In the genomic region with DNA sequence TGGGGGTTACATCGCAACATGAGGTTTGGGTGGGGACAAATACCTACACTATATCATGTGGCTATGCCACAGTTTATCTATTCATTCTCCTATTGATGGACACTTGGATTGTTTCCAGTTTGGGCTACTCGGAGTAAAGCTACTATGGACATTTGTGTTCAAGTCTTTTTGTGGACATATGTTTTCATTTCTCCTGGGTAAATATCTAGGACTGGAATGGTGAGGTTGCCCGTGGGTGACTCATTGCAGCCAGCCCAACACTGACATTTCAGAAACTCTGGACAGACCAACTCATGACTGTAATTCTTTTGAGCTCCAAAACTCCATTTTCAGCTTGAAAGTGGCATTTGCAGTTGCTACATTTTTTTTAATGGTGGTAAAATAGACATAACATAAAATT, we compare ENCODE assay signal across 21 cellular contexts.
A peak's percentile ranks its signal among the peaks of the same experiment; 100 is the strongest.
DNase-seq lines count a peak whose midpoint lies in the region; TF ChIP-seq lines count a peak whose summit lies in the region.
"Had no signal": no experiment of that assay in that cellular context is flagged by ENCODE, and none has a peak within 500 bp of the region (broad histone marks: within the 10 kb centered on the region; RNA-seq: fewer than 3 reads in every experiment).

No MANE protein-coding gene starts in this region.

- H3K36me3 ChIP-seq in MG63: no peaks in the 10 kb centered on the region
- no peaks in the 10 kb centered on the region for H3K36me3 ChIP-seq in CD4-positive, alpha-beta memory T cell (ENCODE audit: insufficient read depth, low read length)

- no peak overlapping the region for H3K4me3 ChIP-seq in MG63
- no peak overlapping the region for H3K4me3 ChIP-seq in epithelial cell of esophagus (ENCODE audit: low read length)
- no peak overlapping the region for H3K4me3 ChIP-seq in CD4-positive, alpha-beta memory T cell (ENCODE audit: low read length in 2 of 2)
- H3K4me3 ChIP-seq: GM23338 had no signal

- H3K27ac Mint-ChIP-seq in CD4-positive, alpha-beta memory T cell: no peak overlapping the region
- H3K27ac Mint-ChIP-seq: CD4-positive, CD25-positive, alpha-beta regulatory T cell; HFFc6 had no signal

- CTCF ChIA-PET in CD4-positive, alpha-beta memory T cell (lab: Charles Lee; ENCODE audit: partially characterized antibody): no interaction called here

- POLR2A ChIA-PET in CD4-positive, alpha-beta memory T cell (lab: Charles Lee; ENCODE audit: partially characterized antibody): no interaction called here

- peak; percentile 54 for DNase-seq in AG08395 (ENCODE audit: low spot score)
- peak; percentile 30 for DNase-seq in MG63
- peak; percentile 20 for DNase-seq in epithelial cell of esophagus (ENCODE audit: low read depth)
- peak; percentile 49 for DNase-seq in kidney tubule cell (ENCODE audit: low spot score)
- DNase-seq in CD4-positive, alpha-beta memory T cell: no peak
- DNase-seq in activated CD4-positive, alpha-beta T cell treated with anti-CD3 and anti-CD28 coated beads for 48 hours: no peak
- no peak for DNase-seq in dermis blood vessel endothelial cell
- no peak for DNase-seq in NCI-H524 treated with DMSO at 0.1 percent for 48 hours (lab: John Stamatoyannopoulos, UW)
- DNase-seq: AML-193; CD4-positive, CD25-positive, alpha-beta regulatory T cell; DMS79; GDM1; HFFc6; KG1; NCI-H1092 treated with DMSO at 0.1 percent for 48 hours; NCI-H1694 treated with DMSO at 0.1 percent for 48 hours; NCI-H446; NCI-H774; SIG-M5 had no signal

- H3K4me1 Mint-ChIP-seq in CD4-positive, alpha-beta memory T cell: no peaks in the 10 kb centered on the region
- H3K4me1 Mint-ChIP-seq: CD4-positive, CD25-positive, alpha-beta regulatory T cell had no signal

- H3K27me3 Mint-ChIP-seq in CD4-positive, alpha-beta memory T cell: peaks cover 2% of the 10 kb centered on the region in 2 donors
- H3K27me3 Mint-ChIP-seq: CD4-positive, CD25-positive, alpha-beta regulatory T cell had no signal

- H3K27ac ChIP-seq in CD4-positive, alpha-beta memory T cell (ENCODE audit: low read depth, low read length): no peak overlapping the region
- H3K27ac ChIP-seq: HL-60 had no signal

- no peak for TF ChIP-seq CTCF in epithelial cell of esophagus (IDR thresholded peaks at IDR 0.05; ENCODE audit: insufficient read depth, low read depth, low read length, missing control alignments)

- H3K9me3 ChIP-seq in MG63: no peaks in the 10 kb centered on the region
- H3K9me3 ChIP-seq in CD4-positive, alpha-beta memory T cell (ENCODE audit: control insufficient read depth in 1 of 2, low read length in 2 of 2): no peaks in the 10 kb centered on the region

- no peaks in the 10 kb centered on the region for H3K36me3 Mint-ChIP-seq in CD4-positive, alpha-beta memory T cell
- H3K36me3 Mint-ChIP-seq: CD4-positive, CD25-positive, alpha-beta regulatory T cell had no signal

- no peaks in the 10 kb centered on the region for H3K4me1 ChIP-seq in CD4-positive, alpha-beta memory T cell (ENCODE audit: insufficient read depth, low read length)

- H3K4me3 Mint-ChIP-seq in CD4-positive, alpha-beta memory T cell: no peak overlapping the region
- H3K4me3 Mint-ChIP-seq: CD4-positive, CD25-positive, alpha-beta regulatory T cell; GM23338; HFFc6 had no signal

- intact Hi-C loops in CD4-positive, alpha-beta memory T cell (cut with micrococcal nuclease): no loop called here

- peaks cover 0 to 24% (median 5%) of the 10 kb centered on the region in 8 donors for H3K9me3 Mint-ChIP-seq in CD4-positive, alpha-beta memory T cell

- H3K27me3 ChIP-seq in MG63: no peaks in the 10 kb centered on the region
- H3K27me3 ChIP-seq in CD4-positive, alpha-beta memory T cell (ENCODE audit: insufficient read depth, low read length): no peaks in the 10 kb centered on the region

Comparison
In these comparisons a context has a peak if more than half of its experiments do, and no peak if none do; other contexts are left out.
1. DNase-seq: peak in AG08395 (single experiment), MG63 (single experiment), epithelial cell of esophagus (single experiment) and kidney tubule cell (single experiment); none in CD4-positive, alpha-beta memory T cell (0 of 5), activated CD4-positive, alpha-beta T cell treated with anti-CD3 and anti-CD28 coated beads for 48 hours (single experiment), dermis blood vessel endothelial cell (single experiment) and NCI-H524 treated with DMSO at 0.1 percent for 48 hours (single experiment).